In genomic region chr17:75502072-75502745, GRCh38 we compare ENCODE assay signal across 28 cellular contexts. TPM values are rescaled to one million over a fixed set of nuclear protein-coding genes. Genes with fewer than 3 reads are reported as not detected.
DNase-seq lines count a peak whose midpoint lies in the region; ATAC-seq and TF ChIP-seq lines count a peak whose summit lies in the region.
"Had no signal": no experiment of that assay in that cellular context is flagged by ENCODE, and none has a peak within 500 bp of the region (broad histone marks: within the 10 kb centered on the region; RNA-seq: fewer than 3 reads in every experiment).

No MANE protein-coding gene starts in this region.

- H3K36me3 ChIP-seq in breast epithelium (no peaks in the 10 kb centered on the region), gastroesophageal sphincter (peaks cover 0 to 98% of the 10 kb centered on the region in 2 donors), stomach smooth muscle (ENCODE audit: control insufficient read depth in 2 of 2, insufficient read depth in 2 of 2, low read length in 2 of 2) (peaks cover 28 to 33% of the 10 kb centered on the region in 2 donors), vagina (peaks cover 0 to 71% of the 10 kb centered on the region in 2 donors)

- H3K4me3 ChIP-seq in breast epithelium (no peak overlapping the region), gastroesophageal sphincter (no peak overlapping the region), stomach smooth muscle (ENCODE audit: low read length in 2 of 2) (no peak overlapping the region), vagina (no peak overlapping the region)
- H3K4me3 ChIP-seq: coronary artery, mucosa of descending colon had no signal

- no peaks in the 10 kb centered on the region for H3K4me1 Mint-ChIP-seq in MCF 10A (ENCODE audit: insufficient read depth, unreplicated experiment)
- H3K4me1 Mint-ChIP-seq: stimulated activated effector memory CD8-positive, alpha-beta T cell treated with anti-CD3 and anti-CD28 coated beads, Interleukin-12 subunit alpha, Interleukin-12 subunit beta, amount 100 ng/mL, for 72 hours had no signal

- H3K27ac ChIP-seq in breast epithelium (peak overlapping the region; percentile 17 to 58), gastroesophageal sphincter (peak overlapping the region in 3 of 4 donors; percentile 70 to 74 (median 73)), stomach smooth muscle (ENCODE audit: low read length) (peak overlapping the region; percentile 46), vagina (peak overlapping the region; percentile 27)
- H3K27ac ChIP-seq: 22Rv1, epithelial cell of prostate, WERI-Rb-1 had no signal

- peaks cover 0 to 13% of the 10 kb centered on the region in 2 donors for H3K4me1 ChIP-seq in breast epithelium
- H3K4me1 ChIP-seq in gastroesophageal sphincter: peaks cover 0 to 67% (median 9%) of the 10 kb centered on the region in 3 donors
- peaks cover 14% of the 10 kb centered on the region for H3K4me1 ChIP-seq in stomach smooth muscle (ENCODE audit: control insufficient read depth, insufficient read depth, low read length)
- H3K4me1 ChIP-seq in vagina: peaks cover 23% of the 10 kb centered on the region

- CTCF ChIA-PET in MCF 10A (lab: Yijun Ruan, JAX): interaction anchor here (1.0 to 1.4 kb wide), 2 partner anchors 12 to 131 kb away, joined by 3 to 5 read pairs; partner anchors contain the start of gene SMIM5

- H3K27ac Mint-ChIP-seq in MCF 10A (ENCODE audit: low read depth, unreplicated experiment): no peak overlapping the region
- H3K27ac Mint-ChIP-seq: activated CD4-positive, alpha-beta T cell treated with anti-CD3 and anti-CD28 coated beads, Interleukin-2, amount 10 ng/mL, durations not matched to agents 24 days and 14 days; activated naive CD8-positive, alpha-beta T cell; CD4-positive, alpha-beta T cell; natural killer cell treated with Interleukin-12 subunit alpha and Interleukin-12 subunit beta and Interleukin-15 and Interleukin-18, amount 100 ng/mL, for 72 hours; stimulated activated effector memory CD8-positive, alpha-beta T cell treated with anti-CD3 and anti-CD28 coated beads, Interleukin-12 subunit alpha, Interleukin-12 subunit beta, amount 100 ng/mL, for 72 hours; T-cell had no signal

- no peak for TF ChIP-seq EP300 in gastroesophageal sphincter (IDR thresholded peaks at IDR 0.05)

- no peaks in the 10 kb centered on the region for H3K27me3 ChIP-seq in breast epithelium
- H3K27me3 ChIP-seq in gastroesophageal sphincter: no peaks in the 10 kb centered on the region
- H3K27me3 ChIP-seq in stomach smooth muscle (ENCODE audit: control insufficient read depth in 1 of 2, insufficient read depth in 2 of 2, low read length in 2 of 2): no peaks in the 10 kb centered on the region
- H3K27me3 ChIP-seq in vagina: no peaks in the 10 kb centered on the region

- H3K9me3 Mint-ChIP-seq in MCF 10A (ENCODE audit: unreplicated experiment): no peaks in the 10 kb centered on the region
- H3K9me3 Mint-ChIP-seq: activated CD4-positive, alpha-beta T cell treated with anti-CD3 and anti-CD28 coated beads, Interleukin-2, amount 10 ng/mL, durations not matched to agents 24 days and 14 days; CD4-positive, alpha-beta T cell; natural killer cell treated with Interleukin-12 subunit alpha and Interleukin-12 subunit beta and Interleukin-15 and Interleukin-18, amount 100 ng/mL, for 72 hours; stimulated activated effector memory CD8-positive, alpha-beta T cell treated with anti-CD3 and anti-CD28 coated beads, Interleukin-12 subunit alpha, Interleukin-12 subunit beta, amount 100 ng/mL, for 72 hours; T-cell had no signal

- BruUV-seq in MCF 10A (replicated peaks; lab: Mats Ljungman, UMichigan): no TSS peak

- no peak for TF ChIP-seq CTCF in breast epithelium (IDR thresholded peaks at IDR 0.05)
- no peak for TF ChIP-seq CTCF in MCF 10A (IDR thresholded peaks at IDR 0.05; ENCODE audit: unreplicated experiment)
- TF ChIP-seq CTCF in gastroesophageal sphincter (IDR thresholded peaks at IDR 0.05): no peak
- no peak for TF ChIP-seq CTCF in vagina (IDR thresholded peaks at IDR 0.05)

- POLR2A ChIA-PET in MCF 10A (lab: Yijun Ruan, JAX): interaction anchor here (0.6 to 1.2 kb wide), 3 partner anchors 9 to 194 kb away, joined by 3 to 4 read pairs (median 3); no protein-coding TSS in a partner anchor

- ATAC-seq in gastroesophageal sphincter (no peak), HG03159 (IDR thresholded peaks at IDR 0.05; ENCODE audit: unreplicated experiment) (no peak), GM18909 (IDR thresholded peaks at IDR 0.05; ENCODE audit: poor library complexity, unreplicated experiment) (no peak), GM18870 (IDR thresholded peaks at IDR 0.05; ENCODE audit: unreplicated experiment) (no peak)
- ATAC-seq: mucosa of descending colon; natural killer cell treated with Interleukin-12 subunit alpha and Interleukin-12 subunit beta and Interleukin-15 and Interleukin-18, amount 100 ng/mL, for 72 hours; stimulated activated effector memory CD8-positive, alpha-beta T cell treated with anti-CD3 and anti-CD28 coated beads, Interleukin-12 subunit alpha, Interleukin-12 subunit beta, amount 100 ng/mL, for 72 hours; T-cell had no signal

- intact Hi-C loops in breast epithelium (cut with DNase I; ENCODE audit: low total_unique reads) (no loop called here), MCF 10A (cut with micrococcal nuclease) (no loop called here), vagina (cut with DNase I) (no loop called here)

- H3K9ac ChIP-seq in stomach smooth muscle (ENCODE audit: low read length in 2 of 2): no peak overlapping the region

- no peaks in the 10 kb centered on the region for H3K9me3 ChIP-seq in breast epithelium
- no peaks in the 10 kb centered on the region for H3K9me3 ChIP-seq in gastroesophageal sphincter
- H3K9me3 ChIP-seq in stomach smooth muscle (ENCODE audit: control insufficient read depth in 2 of 2, low read length in 2 of 2): no peaks in the 10 kb centered on the region
- no peaks in the 10 kb centered on the region for H3K9me3 ChIP-seq in vagina
- H3K9me3 ChIP-seq: mucosa of descending colon had no signal

- H3K4me3 Mint-ChIP-seq in MCF 10A (ENCODE audit: unreplicated experiment): no peak overlapping the region
- H3K4me3 Mint-ChIP-seq: activated CD4-positive, alpha-beta T cell treated with anti-CD3 and anti-CD28 coated beads, Interleukin-2, amount 10 ng/mL, durations not matched to agents 24 days and 14 days; activated naive CD8-positive, alpha-beta T cell; CD4-positive, alpha-beta T cell; natural killer cell treated with Interleukin-12 subunit alpha and Interleukin-12 subunit beta and Interleukin-15 and Interleukin-18, amount 100 ng/mL, for 72 hours; stimulated activated effector memory CD8-positive, alpha-beta T cell treated with anti-CD3 and anti-CD28 coated beads, Interleukin-12 subunit alpha, Interleukin-12 subunit beta, amount 100 ng/mL, for 72 hours; T-cell had no signal

- 93% methylated on average over 3 of the region's 41 CpGs; no CpG with 5 or more reads in 1 of the 2 donors for WGBS in gastroesophageal sphincter (ENCODE audit: low coverage in 1 of 2), 2 donors

- H3K27me3 Mint-ChIP-seq in MCF 10A (ENCODE audit: insufficient read depth, unreplicated experiment): no peaks in the 10 kb centered on the region
- H3K27me3 Mint-ChIP-seq: activated CD4-positive, alpha-beta T cell treated with anti-CD3 and anti-CD28 coated beads, Interleukin-2, amount 10 ng/mL, durations not matched to agents 24 days and 14 days; activated naive CD8-positive, alpha-beta T cell; CD4-positive, alpha-beta T cell; natural killer cell treated with Interleukin-12 subunit alpha and Interleukin-12 subunit beta and Interleukin-15 and Interleukin-18, amount 100 ng/mL, for 72 hours; T-cell had no signal

- DNase-seq in breast epithelium (ENCODE audit: low spot score in 2 of 2) (no peak), MCF 10A (ENCODE audit: unreplicated experiment) (no peak), vagina (ENCODE audit: extremely low spot score in 2 of 2) (no peak)
- DNase-seq: activated CD4-positive, alpha-beta T cell treated with anti-CD3 and anti-CD28 coated beads, Interleukin-2, amount 10 ng/mL, durations not matched to agents 24 days and 14 days; activated CD8-positive, alpha-beta memory T cell treated with anti-CD3 and anti-CD28 coated beads for 24 hours; activated effector memory CD4-positive, alpha-beta T cell treated with anti-CD3 and anti-CD28 coated beads, Interleukin-2, amount 50 U/mL, for 16 hours; CD4-positive, alpha-beta T cell; effector memory CD4-positive, alpha-beta T cell; KBM-7; NCI-H1105; NCI-H187; NCI-H2171; NCI-H510A treated with DMSO at 0.1 percent for 48 hours; RPMI8226; T-cell; WERI-Rb-1 had no signal

- TF ChIP-seq POLR2A in breast epithelium (IDR thresholded peaks at IDR 0.05): no peak
- TF ChIP-seq POLR2A in gastroesophageal sphincter (IDR thresholded peaks at IDR 0.05): no peak
- no peak for TF ChIP-seq POLR2A in vagina (IDR thresholded peaks at IDR 0.05)

- H3K36me3 Mint-ChIP-seq in MCF 10A (ENCODE audit: insufficient read depth, unreplicated experiment): peaks cover 37% of the 10 kb centered on the region
- H3K36me3 Mint-ChIP-seq: activated naive CD8-positive, alpha-beta T cell; natural killer cell treated with Interleukin-12 subunit alpha and Interleukin-12 subunit beta and Interleukin-15 and Interleukin-18, amount 100 ng/mL, for 72 hours had no signal

RNA-seq across cellular contexts. Expression of gene CASKIN2, which starts 13.1 kb away (rescaled TPM):
- 10 to 100 TPM in 2 of 3 donors, 1 to 10 TPM in 1; 10.0 to 23.3 (median 14.6) TPM for total RNA-seq in breast epithelium
- total RNA-seq in MCF 10A (2022): 19.2 and 19.8 TPM in 2 replicates
- 10 to 100 TPM; 13.7 to 46.0 (median 15.6) TPM for total RNA-seq in gastroesophageal sphincter
- 19.9 TPM for total RNA-seq in vagina

RNA-seq across cellular contexts. Expression of gene TSEN54, which starts 14.1 kb away (rescaled TPM):
- 10 to 100 TPM; 18.4 to 34.7 (median 31.2) TPM for total RNA-seq in breast epithelium
- total RNA-seq in MCF 10A (2022): 13.3 and 15.6 TPM in 2 replicates
- 10 to 100 TPM; 15.8 to 26.5 (median 17.1) TPM for total RNA-seq in gastroesophageal sphincter
- 30.9 TPM for total RNA-seq in vagina

RNA-seq across cellular contexts. Expression of gene LLGL2, which starts 23.3 kb away (rescaled TPM):
- total RNA-seq in breast epithelium (10 to 100 TPM in 2 of 3 donors, 1 to 10 TPM in 1; 4.6 to 60.2 (median 52.4) TPM), MCF 10A (2022) (19.8 and 21.2 TPM in 2 replicates), gastroesophageal sphincter (1 to 10 TPM; 2.3 to 7.9 (median 5.8) TPM), vagina (44.9 TPM)

RNA-seq across cellular contexts. Expression of gene TMEM94, which starts 45.8 kb away (rescaled TPM):
- total RNA-seq in breast epithelium: 10 to 100 TPM; 45.1 to 62.5 (median 51.1) TPM
- total RNA-seq in MCF 10A (2022): 42.8 and 46.5 TPM in 2 replicates
- total RNA-seq in gastroesophageal sphincter: 10 to 100 TPM; 31.0 to 50.3 (median 42.8) TPM
- total RNA-seq in vagina: 43.2 TPM
